11 cellular contexts compared by ENCODE assay signal in genomic region chr3:20043825-20044224, GRCh38. TPM values are rescaled to one million over a fixed set of nuclear protein-coding genes. Genes with fewer than 3 reads are reported as not detected.
DNase-seq lines count a peak whose midpoint lies in the region; ATAC-seq and TF ChIP-seq lines count a peak whose summit lies in the region.
"Had no signal": no experiment of that assay in that cellular context is flagged by ENCODE, and none has a peak within 500 bp of the region (broad histone marks: within the 10 kb centered on the region; RNA-seq: fewer than 3 reads in every experiment).

No MANE protein-coding gene starts in this region.

- no peaks in the 10 kb centered on the region for H3K9me3 Mint-ChIP-seq in T-helper 1 cell treated with Interleukin-12 subunit alpha and Interleukin-12 subunit beta and Interleukin-4 antibody, amounts not matched to agents 30 μg/mL and 1 μg/mL, for 36 hours
- H3K9me3 Mint-ChIP-seq in activated naive CD4-positive, alpha-beta T cell treated with anti-CD3 and anti-CD28 coated beads, Interleukin-2, amount 50 U/mL, for 72 hours, result no peaks in the 10 kb centered on the region
- H3K9me3 Mint-ChIP-seq: H9 had no signal

- H3K27me3 Mint-ChIP-seq in T-helper 1 cell treated with Interleukin-12 subunit alpha and Interleukin-12 subunit beta and Interleukin-4 antibody, amounts not matched to agents 30 μg/mL and 1 μg/mL, for 36 hours (ENCODE audit: low read depth), result no peaks in the 10 kb centered on the region

- peak overlapping the region; percentile 96 for H3K4me3 Mint-ChIP-seq in T-helper 1 cell treated with Interleukin-12 subunit alpha and Interleukin-12 subunit beta and Interleukin-4 antibody, amounts not matched to agents 30 μg/mL and 1 μg/mL, for 36 hours
- H3K4me3 Mint-ChIP-seq: H9 had no signal

- H3K27ac ChIP-seq in left lung, result peak overlapping the region; percentile 58 to 90
- H3K27ac ChIP-seq in substantia nigra (ENCODE audit: low read depth, low read length, poor library complexity, severe bottlenecking), result peak overlapping the region; percentile 71

- H3K36me3 ChIP-seq in left lung, result no peaks in the 10 kb centered on the region

- no peak for ATAC-seq in activated naive CD4-positive, alpha-beta T cell treated with anti-CD3 and anti-CD28 coated beads, Interleukin-2, amount 50 U/mL, for 72 hours
- no peak for ATAC-seq in left lung
- no peak for ATAC-seq in HG02610 (IDR thresholded peaks at IDR 0.05; ENCODE audit: unreplicated experiment)
- no peak for ATAC-seq in HG03025 (IDR thresholded peaks at IDR 0.05; ENCODE audit: low FRiP score, unreplicated experiment)

- DNase-seq in T-helper 1 cell, result no peak
- DNase-seq in activated naive CD4-positive, alpha-beta T cell treated with anti-CD3 and anti-CD28 coated beads, Interleukin-2, amount 50 U/mL, for 72 hours (ENCODE audit: low spot score in 2 of 2), result no peak
- DNase-seq in left lung, result no peak
- DNase-seq in substantia nigra (lab: John Stamatoyannopoulos, UW), result no peak
- no peak for DNase-seq in COR-L47 (lab: John Stamatoyannopoulos, UW)
- DNase-seq: H9 had no signal

- no peaks in the 10 kb centered on the region for H3K9me3 ChIP-seq in left lung

- H3K4me1 Mint-ChIP-seq in T-helper 1 cell treated with Interleukin-12 subunit alpha and Interleukin-12 subunit beta and Interleukin-4 antibody, amounts not matched to agents 30 μg/mL and 1 μg/mL, for 36 hours (ENCODE audit: low read depth), result peaks cover 54% of the 10 kb centered on the region

- H3K36me3 Mint-ChIP-seq in T-helper 1 cell treated with Interleukin-12 subunit alpha and Interleukin-12 subunit beta and Interleukin-4 antibody, amounts not matched to agents 30 μg/mL and 1 μg/mL, for 36 hours (ENCODE audit: low read depth), result peaks cover 13% of the 10 kb centered on the region
- peaks cover 0 to 11% of the 10 kb centered on the region in 2 donors for H3K36me3 Mint-ChIP-seq in activated naive CD4-positive, alpha-beta T cell treated with anti-CD3 and anti-CD28 coated beads, Interleukin-2, amount 50 U/mL, for 72 hours

- H3K27me3 ChIP-seq in left lung, result no peaks in the 10 kb centered on the region

- peak overlapping the region in 1 of 2 donors; percentile 22 for H3K4me3 ChIP-seq in left lung

- peak overlapping the region; percentile 92 for H3K27ac Mint-ChIP-seq in T-helper 1 cell treated with Interleukin-12 subunit alpha and Interleukin-12 subunit beta and Interleukin-4 antibody, amounts not matched to agents 30 μg/mL and 1 μg/mL, for 36 hours
- peak overlapping the region; percentile 78 for H3K27ac Mint-ChIP-seq in activated naive CD4-positive, alpha-beta T cell treated with anti-CD3 and anti-CD28 coated beads, Interleukin-2, amount 50 U/mL, for 72 hours
- H3K27ac Mint-ChIP-seq: H9 had no signal

- intact Hi-C loops in left lung (cut with DNase I), result no loop called here

- H3K4me1 ChIP-seq in left lung, result peaks cover 12 to 64% of the 10 kb centered on the region in 2 donors

- TF ChIP-seq CTCF in left lung (IDR thresholded peaks at IDR 0.05), result no peak

RNA-seq across cellular contexts. Expression of gene KAT2B, which starts 3.6 kb away (rescaled TPM):
- total RNA-seq in activated naive CD4-positive, alpha-beta T cell treated with anti-CD3 and anti-CD28 coated beads, Interleukin-2, amount 50 U/mL, for 72 hours, result 10 to 100 TPM; 19.6 to 27.3 TPM
- 10 to 100 TPM; 26.1 to 33.6 TPM for total RNA-seq in left lung

RNA-seq across cellular contexts. Expression of gene PP2D1, which starts 31.8 kb away (rescaled TPM):
- total RNA-seq in activated naive CD4-positive, alpha-beta T cell treated with anti-CD3 and anti-CD28 coated beads, Interleukin-2, amount 50 U/mL, for 72 hours, result not detected
- not detected for total RNA-seq in left lung
- total RNA-seq: A172, H9, occipital lobe had no signal
